ENCODE assay signal across 25 cellular contexts in genomic region chr2:149465873-149466272, GRCh38.
A peak's percentile ranks its signal among the peaks of the same experiment; 100 is the strongest.
DNase-seq lines count a peak whose midpoint lies in the region; ATAC-seq, FAIRE-seq and TF ChIP-seq lines count a peak whose summit lies in the region.
"Had no signal": no experiment of that assay in that cellular context is flagged by ENCODE, and none has a peak within 500 bp of the region (broad histone marks: within the 10 kb centered on the region; RNA-seq: fewer than 3 reads in every experiment).

No MANE protein-coding gene starts in this region.

- TF ChIP-seq POLR2A in GM12878 (IDR thresholded peaks at IDR 0.05; ENCODE audit: low read depth, low read length), result no peak

- H3K4me3 ChIP-seq in HEK293 (ENCODE audit: low read depth, low read length) (no peak overlapping the region), GM12878 (no peak overlapping the region)

- CTCF ChIA-PET in HEK293 (lab: Yijun Ruan, JAX), result interaction anchor here (0.6 kb wide), 2 partner anchors 11 to 297 kb away, joined by 3 read pairs; no protein-coding TSS in a partner anchor
- CTCF ChIA-PET in GM12878 (lab: Yijun Ruan, JAX), result no interaction called here

- ATAC-seq in GM12878 (peak; percentile 31; the same call in 2 of the 3 replicates), GM18907 (IDR thresholded peaks at IDR 0.05; ENCODE audit: unreplicated experiment) (no peak), GM18867 (IDR thresholded peaks at IDR 0.05; ENCODE audit: unreplicated experiment) (no peak), GM21515 (IDR thresholded peaks at IDR 0.05; ENCODE audit: unreplicated experiment) (no peak)
- ATAC-seq: CD8-positive, alpha-beta T cell; HepG2; PC-3 had no signal

- no peaks in the 10 kb centered on the region for H3K27me3 Mint-ChIP-seq in mesothelial cell of epicardium (ENCODE audit: low read depth)
- H3K27me3 Mint-ChIP-seq: B cell had no signal

- H3K4me1 ChIP-seq in HEK293 (ENCODE audit: control insufficient read depth, insufficient read depth, low read length) (peaks cover 16% of the 10 kb centered on the region), GM12878 (ENCODE audit: control insufficient read depth, insufficient read depth, low read length) (no peaks in the 10 kb centered on the region; the same call in 1 of the 2 replicates)

- peaks cover 2% of the 10 kb centered on the region for H3K4me1 Mint-ChIP-seq in mesothelial cell of epicardium
- H3K4me1 Mint-ChIP-seq: B cell had no signal

- H3K9ac ChIP-seq in GM12878 (ENCODE audit: control insufficient read depth, insufficient read depth, low read length), result no peak overlapping the region

- TF ChIP-seq EP300 in GM12878 (IDR thresholded peaks at IDR 0.05; ENCODE audit: borderline replicate concordance in 1 of 2, control insufficient read depth in 1 of 2, low read depth in 2 of 2, low read length in 2 of 2), result no peak

- peak overlapping the region; percentile 36 for H3K27ac Mint-ChIP-seq in mesothelial cell of epicardium
- H3K27ac Mint-ChIP-seq: B cell; CD8-positive, alpha-beta T cell had no signal

- no peak for TF ChIP-seq RAD21 in GM12878 (IDR thresholded peaks at IDR 0.05; ENCODE audit: insufficient read depth, low read depth, low read length)

- H4K20me1 ChIP-seq in GM12878 (ENCODE audit: control insufficient read depth, insufficient read depth), result no peaks in the 10 kb centered on the region

- RAD21 ChIA-PET in GM12878 (lab: Charles Lee; ENCODE audit: unreplicated experiment), result no interaction called here

- no peak overlapping the region for H3K4me3 Mint-ChIP-seq in mesothelial cell of epicardium
- H3K4me3 Mint-ChIP-seq: B cell; CD8-positive, alpha-beta T cell had no signal

- in situ Hi-C loops in GM12878 (cut with MboI), result no loop called here

- peaks cover 23% of the 10 kb centered on the region for H3K36me3 Mint-ChIP-seq in mesothelial cell of epicardium
- H3K36me3 Mint-ChIP-seq: CD8-positive, alpha-beta T cell had no signal

- H3K9me3 ChIP-seq in HEK293 (ENCODE audit: control insufficient read depth, insufficient read depth, low read depth, low read length), result no peaks in the 10 kb centered on the region
- peaks cover 3% of the 10 kb centered on the region; the same call in 2 of the 3 replicates for H3K9me3 ChIP-seq in GM12878 (replicated peaks; ENCODE audit: control insufficient read depth, insufficient read depth, low read length)

- H3K27ac ChIP-seq in HEK293 (ENCODE audit: extremely low read depth, low read depth, low read length) (no peak overlapping the region), GM12878 (ENCODE audit: control insufficient read depth, insufficient read depth) (no peak overlapping the region)
- H3K27ac ChIP-seq: 22Rv1, C4-2B had no signal

- SMC1A ChIA-PET in GM12878 (lab: Charles Lee; ENCODE audit: uncharacterized antibody, unreplicated experiment), result no interaction called here

- POLR2A ChIA-PET in HEK293 (lab: Yijun Ruan, JAX), result no interaction called here
- POLR2A ChIA-PET in GM12878 (lab: Charles Lee), result no interaction called here

- no peak overlapping the region for H3K4me2 ChIP-seq in GM12878 (ENCODE audit: control insufficient read depth, insufficient read depth)

- no peak overlapping the region for H2AFZ ChIP-seq in GM12878 (ENCODE audit: control insufficient read depth, low read depth, low read length)

- no TSS peak for BruUV-seq in GM12878 (replicated peaks; lab: Mats Ljungman, UMichigan)

- H3K79me2 ChIP-seq in GM12878 (ENCODE audit: control insufficient read depth, insufficient read depth, low read length), result no peaks in the 10 kb centered on the region

- no peak for TF ChIP-seq CTCF in HEK293 (tag by site-specific recombination; IDR thresholded peaks at IDR 0.05)
- no peak for TF ChIP-seq CTCF in GM12878 (IDR thresholded peaks at IDR 0.05 in 2 of 3, conservative IDR thresholded peaks at IDR 0.05 in 1 of 3; ENCODE audit: control insufficient read depth in 2 of 3, extremely low read depth in 1 of 3, insufficient read depth in 1 of 3, low read depth in 3 of 3, low read length in 3 of 3)
- TF ChIP-seq CTCF in mesothelial cell of epicardium (IDR thresholded peaks at IDR 0.05; ENCODE audit: unreplicated experiment), result no peak

- 44% methylated on average over 2 of the region's 2 CpGs for WGBS in GM12878 (ENCODE audit: insufficient coverage, insufficient replicate concordance, low lambda C conversion rate, missing lambda C conversion rate)

- peak; percentile 23 for DNase-seq in NCI-H2107 treated with DMSO at 0.1 percent for 48 hours (lab: John Stamatoyannopoulos, UW; ENCODE audit: unreplicated experiment)
- no peak for DNase-seq in NCI-H2107 (lab: John Stamatoyannopoulos, UW)
- DNase-seq in GM12878 (ENCODE audit: low read depth, low spot score), result no peak
- DNase-seq in mesothelial cell of epicardium (ENCODE audit: low spot score in 2 of 2, unreplicated experiment in 2 of 2), result no peak
- DNase-seq: CD8-positive, alpha-beta T cell; DMS79 treated with DMSO at 0.1 percent for 48 hours; HCEC 1CT; Karpas-422; NCI-H1092; NCI-H1417 treated with DMSO at 0.1 percent for 48 hours; NCI-H1694 treated with DMSO at 0.1 percent for 48 hours; NCI-H2081; NCI-H446 treated with DMSO at 0.1 percent for 48 hours; NCI-H526; NK-92 treated with Interleukin-12 subunit alpha and Interleukin-12 subunit beta, amount 100 ng/mL, for 24 hours; PC-3 had no signal

- intact Hi-C loops in GM12878 (cut with micrococcal nuclease; ENCODE audit: unreplicated experiment), result no loop called here

- peaks cover 6% of the 10 kb centered on the region for H3K9me3 Mint-ChIP-seq in mesothelial cell of epicardium

- FAIRE-seq in GM12878 (lab: Jason Lieb, UNC), result no peak
- FAIRE-seq: H1, HepG2 had no signal

- H3K36me3 ChIP-seq in HEK293 (ENCODE audit: control insufficient read depth in 2 of 2, insufficient read depth in 1 of 2, low read length in 2 of 2), result no peaks in the 10 kb centered on the region
- H3K36me3 ChIP-seq in GM12878 (ENCODE audit: control insufficient read depth in 2 of 2, insufficient read depth in 2 of 2, low read length in 1 of 2), result no peaks in the 10 kb centered on the region

- H3K27me3 ChIP-seq in GM12878 (replicated peaks in 1 of 2; ENCODE audit: control insufficient read depth in 2 of 2, insufficient read depth in 2 of 2, low read length in 1 of 2), result no peaks in the 10 kb centered on the region

TF ChIP-seq in HEK293, 187 proteins besides CTCF, POLR2A, EP300 and RAD21:
- no peak for TF ChIP-seq ELK4 (IDR thresholded peaks at IDR 0.05; ENCODE audit: borderline replicate concordance, low read depth, low read length)
- peak; percentile 85; the same call in 1 of the 2 replicates for TF ChIP-seq TCF7L2 (IDR thresholded peaks at IDR 0.05; ENCODE audit: borderline replicate concordance, low read depth, low read length)
- TF ChIP-seq ZXDB (tag by site-specific recombination; IDR thresholded peaks at IDR 0.05), result 0 out of 2 replicates have a peak, but pooled peaks have one; percentile 23
- no peak for TF ChIP-seq ZNF654 (tag by site-specific recombination; IDR thresholded peaks at IDR 0.05; ENCODE audit: low read depth)
- TF ChIP-seq OSR2 (tag by site-specific recombination; IDR thresholded peaks at IDR 0.05), result peak; percentile 20; the same call in 1 of the 2 replicates
TF ChIP-seq in HEK293: peak in this region for 3.

TF ChIP-seq in GM12878, 131 proteins besides CTCF, POLR2A, EP300 and RAD21:
- TF ChIP-seq CEBPZ (IDR thresholded peaks at IDR 0.05; ENCODE audit: low read depth, low read length), result no peak
- TF ChIP-seq RUNX3 (IDR thresholded peaks at IDR 0.05; ENCODE audit: low read length), result peak; percentile 29; the same call in 1 of the 2 replicates
- no peak for TF ChIP-seq RB1 (IDR thresholded peaks at IDR 0.05; ENCODE audit: borderline replicate concordance)
- TF ChIP-seq MXI1 (IDR thresholded peaks at IDR 0.05; ENCODE audit: low read depth, low read length), result no peak
